28 cellular contexts compared by ENCODE assay signal in the genomic region with DNA sequence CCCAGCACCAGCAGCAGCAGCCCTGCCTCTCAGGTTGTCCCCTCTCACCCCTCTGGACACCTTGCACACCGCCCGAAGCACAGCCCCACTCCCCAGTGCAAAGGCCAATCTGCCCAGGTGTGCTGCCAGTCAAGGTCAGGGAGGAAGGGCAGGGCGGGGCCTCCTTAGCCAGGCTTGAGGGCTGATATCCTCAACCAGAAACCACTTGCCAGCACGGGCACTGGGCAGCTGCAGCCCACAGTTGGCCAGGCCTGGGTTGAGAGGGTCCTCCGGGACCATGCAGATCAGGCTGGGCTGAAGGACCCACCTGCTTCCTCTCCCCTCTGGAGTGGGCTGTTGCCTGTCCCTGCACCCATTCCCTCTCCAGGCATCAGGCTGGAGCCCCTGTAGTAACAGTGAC.
"Had no signal": no experiment of that assay in that cellular context is flagged by ENCODE, and none has a peak within 500 bp of the region (broad histone marks: within the 10 kb centered on the region; RNA-seq: fewer than 3 reads in every experiment).

No MANE protein-coding gene starts in this region.

- H3K4me1 ChIP-seq: esophagus squamous epithelium, heart right ventricle, left ventricle myocardium inferior, lower lobe of right lung, right atrium auricular region, testis, tibial artery, uterus had no signal

- H3K4me3 ChIP-seq: esophagus squamous epithelium, heart right ventricle, left ventricle myocardium inferior, lower lobe of right lung, ovary, right atrium auricular region, smooth muscle cell, testis, tibial artery, uterus had no signal

- H3K4me2 ChIP-seq: smooth muscle cell had no signal

- H3K9me3 ChIP-seq: esophagus squamous epithelium, heart right ventricle, left ventricle myocardium inferior, lower lobe of right lung, ovary, right atrium auricular region, testis, tibial artery, uterus had no signal

- ATAC-seq: effector memory CD8-positive, alpha-beta T cell; heart right ventricle; left colon; naive thymus-derived CD8-positive, alpha-beta T cell; sciatic nerve; stimulated activated effector memory CD8-positive, alpha-beta T cell treated with anti-CD3 and anti-CD28 coated beads, Interleukin-12 subunit alpha, Interleukin-12 subunit beta, amount 100 ng/mL, for 72 hours had no signal

- H3K36me3 ChIP-seq: esophagus squamous epithelium, heart right ventricle, left ventricle myocardium inferior, lower lobe of right lung, ovary, right atrium auricular region, tibial artery, uterus had no signal

- H3K27ac ChIP-seq: esophagus squamous epithelium, heart right ventricle, left ventricle myocardium inferior, lower lobe of right lung, ovary, right atrium auricular region, testis, tibial artery, uterus had no signal

- H3K27me3 ChIP-seq: ovary, right atrium auricular region, testis, tibial artery, uterus had no signal

- DNase-seq: cortex of kidney; effector memory CD8-positive, alpha-beta T cell; erythroblast; esophagus squamous epithelium; foreskin melanocyte; glutamatergic neuron; heart right ventricle; hippocampal formation; kidney glomerular epithelial cell; left colon; left ventricle myocardium inferior; lower lobe of right lung; nephron progenitor cell; occipital lobe; ovary; stimulated activated CD4-positive, alpha-beta T cell treated with anti-CD3 and anti-CD28 coated beads, Interleukin-12 subunit alpha, Interleukin-12 subunit beta, amount 100 ng/mL, for 4 hours; stimulated activated CD4-positive, alpha-beta T cell treated with anti-CD3 and anti-CD28 coated beads, Interleukin-1b, Interleukin-23, amount 100 ng/mL, for 48 hours; stimulated activated CD4-positive, alpha-beta T cell treated with anti-CD3 and anti-CD28 coated beads, Interleukin-4, amount 100 ng/mL, for 24 hours; stimulated activated naive CD4-positive, alpha-beta T cell treated with Interleukin-2 at 50 U/mL for 16 hours; substantia nigra; testis; tibial artery; uterus had no signal
